ENCODE assay signal across 25 cellular contexts in genomic region chr12:40312196-40312595, GRCh38.
A peak's percentile ranks its signal among the peaks of the same experiment; 100 is the strongest.
DNase-seq lines count a peak whose midpoint lies in the region; ATAC-seq, FAIRE-seq and TF ChIP-seq lines count a peak whose summit lies in the region.
"Had no signal": no experiment of that assay in that cellular context is flagged by ENCODE, and none has a peak within 500 bp of the region (broad histone marks: within the 10 kb centered on the region; RNA-seq: fewer than 3 reads in every experiment).

No MANE protein-coding gene starts in this region.

- H3K36me3 Mint-ChIP-seq in neural crest cell (ENCODE audit: low read depth): no peaks in the 10 kb centered on the region
- H3K36me3 Mint-ChIP-seq: CD8-positive, alpha-beta memory T cell had no signal

- H3K36me3 ChIP-seq in OCI-LY7 (ENCODE audit: insufficient read depth, low read length): peaks cover 31% of the 10 kb centered on the region
- H3K36me3 ChIP-seq: BE2C had no signal

- peak overlapping the region; percentile 29 for H3K27ac ChIP-seq in OCI-LY7 (ENCODE audit: low read depth, low read length, poor library complexity, severe bottlenecking)
- H3K27ac ChIP-seq: HL-60, KMS-11, RWPE1 had no signal

- H3K4me3 ChIP-seq in OCI-LY7 (ENCODE audit: low read depth, low read length, poor library complexity, severe bottlenecking): no peak overlapping the region
- H3K4me3 ChIP-seq in epithelial cell of esophagus (ENCODE audit: low read length): no peak overlapping the region

- DNase-seq in GM18507 (ENCODE audit: extremely low spot score, insufficient read length, low read depth) (no peak), OCI-LY7 (ENCODE audit: low spot score) (no peak), epithelial cell of esophagus (ENCODE audit: low read depth) (peak; percentile 65), neural crest cell (ENCODE audit: low read depth, low spot score) (no peak), Ammon's horn (ENCODE audit: low spot score) (no peak), AG20443 (ENCODE audit: low spot score) (no peak), cerebellum (ENCODE audit: low spot score) (no peak)
- DNase-seq: BE2C; CD8-positive, alpha-beta memory T cell; DMS 273 treated with DMSO at 0.1 percent for 48 hours; DMS79; GF-D8; MM.1S; NCI-H2029; NK-92 treated with Interleukin-12 subunit alpha and Interleukin-12 subunit beta, amount 100 ng/mL, for 24 hours; SHP77 had no signal

- H3K27me3 Mint-ChIP-seq in neural crest cell (ENCODE audit: low read depth): no peaks in the 10 kb centered on the region
- H3K27me3 Mint-ChIP-seq: CD8-positive, alpha-beta memory T cell; IgD-negative memory B cell had no signal

- peak overlapping the region; percentile 42 for H3K4me2 ChIP-seq in OCI-LY7 (ENCODE audit: low read length)
- H3K4me2 ChIP-seq: KMS-11 had no signal

- H3K9me3 ChIP-seq in OCI-LY7 (ENCODE audit: low read length): no peaks in the 10 kb centered on the region
- H3K9me3 ChIP-seq: BE2C had no signal

- POLR2A ChIA-PET in OCI-LY7 (lab: Charles Lee): interaction anchor here (1.3 to 1.4 kb wide), 2 partner anchors 18 to 44 kb away, joined by 3 to 4 read pairs; no protein-coding TSS in a partner anchor

- BruUV-seq in OCI-LY7 (replicated peaks; lab: Mats Ljungman, UMichigan): no TSS peak

- TF ChIP-seq CTCF in OCI-LY7 (conservative IDR thresholded peaks at IDR 0.05; ENCODE audit: low read length) (no peak), epithelial cell of esophagus (IDR thresholded peaks at IDR 0.05; ENCODE audit: insufficient read depth, low read depth, low read length, missing control alignments) (no peak), neural crest cell (conservative IDR thresholded peaks at IDR 0.05) (no peak)

- peak overlapping the region; percentile 59 for H3K4me3 Mint-ChIP-seq in neural crest cell
- H3K4me3 Mint-ChIP-seq: CD14-positive monocyte; CD8-positive, alpha-beta memory T cell had no signal

- peaks cover 36% of the 10 kb centered on the region for H3K4me1 ChIP-seq in OCI-LY7 (ENCODE audit: insufficient read depth, low read length, poor library complexity, severe bottlenecking)
- H3K4me1 ChIP-seq: BE2C had no signal

- no peaks in the 10 kb centered on the region for H3K9me3 Mint-ChIP-seq in neural crest cell
- H3K9me3 Mint-ChIP-seq: CD14-positive monocyte; CD8-positive, alpha-beta memory T cell; IgD-negative memory B cell had no signal

- H3K9me2 ChIP-seq in OCI-LY7 (ENCODE audit: insufficient read depth, low read length): no peaks in the 10 kb centered on the region

- no peak overlapping the region for H3K27ac Mint-ChIP-seq in neural crest cell (ENCODE audit: unreplicated experiment)
- H3K27ac Mint-ChIP-seq: CD8-positive, alpha-beta memory T cell had no signal

- FAIRE-seq in GM18507 (lab: Jason Lieb, UNC): peak; percentile 35
- FAIRE-seq: GM12891, H54 had no signal

- H2AFZ ChIP-seq in OCI-LY7 (ENCODE audit: low read length): peak overlapping the region; percentile 75; the same call in 1 of the 2 replicates

- CTCF ChIA-PET in OCI-LY7 (lab: Charles Lee; ENCODE audit: unreplicated experiment): no interaction called here

- no peaks in the 10 kb centered on the region for H3K79me2 ChIP-seq in OCI-LY7 (ENCODE audit: insufficient read depth, low read depth, low read length)

- peaks cover 41% of the 10 kb centered on the region for H3K4me1 Mint-ChIP-seq in neural crest cell
- H3K4me1 Mint-ChIP-seq: CD14-positive monocyte; CD8-positive, alpha-beta memory T cell had no signal

- ATAC-seq in HG02798 (IDR thresholded peaks at IDR 0.05; ENCODE audit: poor library complexity, unreplicated experiment): no peak
- ATAC-seq: Panc1 had no signal

- no peaks in the 10 kb centered on the region for H4K20me1 ChIP-seq in OCI-LY7 (ENCODE audit: insufficient read depth, low read length)

- intact Hi-C loops in OCI-LY7 (cut with micrococcal nuclease; ENCODE audit: unreplicated experiment): loop anchor here (1.0 to 5.0 kb wide), 5 partner anchors 50 to 205 kb away; partner anchors contain the start of genes LRRK2 and SLC2A13
